1 cellular context compared by ENCODE assay signal in genomic region chr7:107025449-107026103, GRCh38.
TF ChIP-seq lines count a peak whose summit lies in the region.

No MANE protein-coding gene starts in this region.

TF ChIP-seq in K562, 482 proteins besides CTCF, POLR2A, EP300 and RAD21 (continued from another document and continues in another):
- TF ChIP-seq ZHX1 (conservative IDR thresholded peaks at IDR 0.05; ENCODE audit: low read length) (no peak), CHD2 (IDR thresholded peaks at IDR 0.05; ENCODE audit: low read depth, low read length) (no peak), KDM2B (CRISPR knock-in tag; IDR thresholded peaks at IDR 0.05) (no peak), E2F8 (IDR thresholded peaks at IDR 0.05; ENCODE audit: low read depth, partially characterized antibody) (peak; percentile 54), ELK3 (CRISPR knock-in tag; IDR thresholded peaks at IDR 0.05) (0 out of 2 replicates have a peak, but pooled peaks have one; percentile 10), HLTF (IDR thresholded peaks at IDR 0.05) (peak; percentile 91), HCFC1 (IDR thresholded peaks at IDR 0.05; ENCODE audit: low read depth, low read length) (no peak), SETDB1 (IDR thresholded peaks at IDR 0.05; ENCODE audit: low read length) (no peak), NR2C2 (CRISPR knock-in tag; IDR thresholded peaks at IDR 0.05) (no peak), NR2C2 (tag; IDR thresholded peaks at IDR 0.05) (peak; percentile 61), SP1 (CRISPR knock-in tag; IDR thresholded peaks at IDR 0.05) (no peak), SMARCA5 (IDR thresholded peaks at IDR 0.05) (peak; percentile 87), EHMT2 (IDR thresholded peaks at IDR 0.05) (peak; percentile 91), ILF3 (IDR thresholded peaks at IDR 0.05; ENCODE audit: borderline replicate concordance) (peak; percentile 57; the same call in 1 of the 2 replicates), RB1 (IDR thresholded peaks at IDR 0.05; ENCODE audit: low read depth) (no peak), ZKSCAN8 (CRISPR knock-in tag; IDR thresholded peaks at IDR 0.05) (no peak), HDAC2 (IDR thresholded peaks at IDR 0.05) (peak; percentile 80; the same call in 1 of the 2 replicates), CCNT2 (IDR thresholded peaks at IDR 0.05; ENCODE audit: borderline replicate concordance, extremely low read depth, insufficient read length, low read depth, low read length) (no peak), ZNF518B (CRISPR knock-in tag; IDR thresholded peaks at IDR 0.05) (no peak), HMBOX1 (IDR thresholded peaks at IDR 0.05) (no peak), ZNF561 (CRISPR knock-in tag; conservative IDR thresholded peaks at IDR 0.05) (no peak), HDAC8 (tag; IDR thresholded peaks at IDR 0.05) (no peak), ZBTB43 (CRISPR knock-in tag; IDR thresholded peaks at IDR 0.05) (no peak), REST (CRISPR knock-in tag; IDR thresholded peaks at IDR 0.05; ENCODE audit: low read depth) (no peak), SREBF1 (IDR thresholded peaks at IDR 0.05; ENCODE audit: borderline replicate concordance, low read depth, low read length) (no peak), BRCA1 (IDR thresholded peaks at IDR 0.05) (no peak), BRCA1 (CRISPR knock-in tag; IDR thresholded peaks at IDR 0.05) (no peak), NEUROD1 (IDR thresholded peaks at IDR 0.05; ENCODE audit: borderline replicate concordance, low read depth, low read length, partially characterized antibody) (peak; percentile 20), ZNF511 (CRISPR knock-in tag; IDR thresholded peaks at IDR 0.05) (no peak), ZNF184 (CRISPR knock-in tag; IDR thresholded peaks at IDR 0.05) (no peak), ETV1 (tag; conservative IDR thresholded peaks at IDR 0.05; ENCODE audit: low read depth) (peak; percentile 53), USF2 (CRISPR knock-in tag; IDR thresholded peaks at IDR 0.05) (no peak), SMAD4 (CRISPR knock-in tag; conservative IDR thresholded peaks at IDR 0.05) (peak; percentile 83; the same call in 1 of the 2 replicates), GTF2F1 (IDR thresholded peaks at IDR 0.05; ENCODE audit: low read depth, low read length) (no peak), CREBBP (IDR thresholded peaks at IDR 0.05; ENCODE audit: low read depth, low read length) (no peak)
